In genomic region chr16:6891486-6891885, GRCh38 we compare ENCODE assay signal across 14 cellular contexts.
"Had no signal": no experiment of that assay in that cellular context is flagged by ENCODE, and none has a peak within 500 bp of the region (broad histone marks: within the 10 kb centered on the region; RNA-seq: fewer than 3 reads in every experiment).

No MANE protein-coding gene starts in this region.

- H3K27ac ChIP-seq: coronary artery, ovary, tibial artery had no signal

- H3K4me3 Mint-ChIP-seq: activated naive CD8-positive, alpha-beta T cell treated with anti-CD3 and anti-CD28 coated beads, Interleukin-2, amount 10 ng/mL, durations not matched to agents 7 days and 5 days; memory B cell; neural crest cell had no signal

- H3K4me1 Mint-ChIP-seq: activated naive CD8-positive, alpha-beta T cell treated with anti-CD3 and anti-CD28 coated beads, Interleukin-2, amount 10 ng/mL, durations not matched to agents 7 days and 5 days; memory B cell had no signal

- DNase-seq: activated gamma-delta T cell treated with Interleukin-2 at 50 U/mL for 16 hours; activated naive CD8-positive, alpha-beta T cell treated with anti-CD3 and anti-CD28 coated beads, Interleukin-2, amount 10 ng/mL, durations not matched to agents 7 days and 5 days; aorta; central memory CD4-positive, alpha-beta T cell; effector CD4-positive, alpha-beta T cell; hippocampal formation; left cardiac atrium; ovary; SIG-M5; tibial artery had no signal

- H3K36me3 Mint-ChIP-seq: activated naive CD8-positive, alpha-beta T cell treated with anti-CD3 and anti-CD28 coated beads, Interleukin-2, amount 10 ng/mL, durations not matched to agents 7 days and 5 days; memory B cell had no signal

- H3K4me3 ChIP-seq: coronary artery, ovary, skin epidermis, tibial artery had no signal

- H3K27me3 ChIP-seq: ovary, tibial artery had no signal

- ATAC-seq: left cardiac atrium had no signal

- H3K27ac Mint-ChIP-seq: activated naive CD8-positive, alpha-beta T cell treated with anti-CD3 and anti-CD28 coated beads, Interleukin-2, amount 10 ng/mL, durations not matched to agents 7 days and 5 days; memory B cell had no signal

- H3K36me3 ChIP-seq: ovary, tibial artery had no signal

- H3K4me1 ChIP-seq: tibial artery had no signal

- H3K27me3 Mint-ChIP-seq: memory B cell had no signal

- H3K9me3 ChIP-seq: ovary, tibial artery had no signal
